17 cellular contexts compared by ENCODE assay signal in the genomic region with DNA sequence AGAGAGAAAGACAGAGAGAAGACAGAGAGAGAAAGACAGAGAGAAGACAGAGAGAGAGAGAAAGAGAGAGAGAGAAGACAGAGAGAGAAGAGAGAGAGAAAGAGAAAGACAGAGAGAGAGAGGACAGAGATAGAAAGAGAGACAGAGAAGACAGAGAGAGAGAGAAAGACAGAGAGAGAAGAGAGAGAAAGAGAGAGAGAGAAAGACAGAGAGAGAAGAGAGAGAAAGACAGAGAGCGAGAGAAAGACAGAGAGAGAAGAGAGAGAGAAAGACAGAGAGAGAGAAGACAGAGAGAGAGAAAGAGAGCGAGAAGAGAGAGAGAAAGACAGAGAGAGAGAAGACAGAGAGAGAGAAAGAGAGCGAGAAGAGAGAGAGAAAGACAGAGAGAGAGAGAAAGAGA. TPM values are rescaled to one million over a fixed set of nuclear protein-coding genes. Genes with fewer than 3 reads are reported as not detected.
"Had no signal": no experiment of that assay in that cellular context is flagged by ENCODE, and none has a peak within 500 bp of the region (broad histone marks: within the 10 kb centered on the region; RNA-seq: fewer than 3 reads in every experiment).

No MANE protein-coding gene starts in this region.

RNA-seq across cellular contexts. Expression of gene SHOX, which starts 7.8 kb away (rescaled TPM):
- total RNA-seq: activated naive CD4-positive, alpha-beta T cell treated with anti-CD3 and anti-CD28 coated beads for 36 hours; activated naive CD4-positive, alpha-beta T cell treated with anti-CD3 and anti-CD28 coated beads, Interleukin-2, amount 50 U/mL, for 72 hours; activated naive CD8-positive, alpha-beta T cell treated with anti-CD3 and anti-CD28 coated beads for 36 hours; activated naive CD8-positive, alpha-beta T cell treated with anti-CD3 and anti-CD28 coated beads, Interleukin-2, amount 10 ng/mL, durations not matched to agents 7 days and 5 days; activated T-cell treated with anti-CD3 and anti-CD28 coated beads, Interleukin-2, amount 50 U/mL, for 4 hours; activated T-cell treated with anti-CD3 and anti-CD28 coated beads, Interleukin-2, amount 50 U/mL, for 72 hours; activated T-helper 1 cell treated with anti-CD3 and anti-CD28 coated beads, Interleukin-12 subunit alpha, Interleukin-12 subunit beta, Interleukin-2, Interleukin-4 antibody, amounts not matched to agents 30 ng/mL and 10 ng/mL and 1 ng/mL, durations not matched to agents 14 hours and 24 hours and 36 hours; activated T-helper 17 cell treated with anti-CD3 and anti-CD28 coated beads, Interleukin-2, amount 50 U/mL, for 72 hours; activated T-helper 2 cell treated with anti-CD3 and anti-CD28 coated beads, Interferon-gamma antibody, Interleukin-2, Interleukin-4, amounts not matched to agents 10 μg/mL and 5 μg/mL and 100 μg/mL, durations not matched to agents 14 hours and 24 hours and 36 hours; adrenal gland; aorta; ascending aorta; astrocyte; body of pancreas; bronchial epithelial cell; cardiac muscle cell; chondrocyte had no signal
- polyA plus RNA-seq: adrenal gland, cardiac muscle cell had no signal
